27 cellular contexts compared by ENCODE assay signal in the genomic region with DNA sequence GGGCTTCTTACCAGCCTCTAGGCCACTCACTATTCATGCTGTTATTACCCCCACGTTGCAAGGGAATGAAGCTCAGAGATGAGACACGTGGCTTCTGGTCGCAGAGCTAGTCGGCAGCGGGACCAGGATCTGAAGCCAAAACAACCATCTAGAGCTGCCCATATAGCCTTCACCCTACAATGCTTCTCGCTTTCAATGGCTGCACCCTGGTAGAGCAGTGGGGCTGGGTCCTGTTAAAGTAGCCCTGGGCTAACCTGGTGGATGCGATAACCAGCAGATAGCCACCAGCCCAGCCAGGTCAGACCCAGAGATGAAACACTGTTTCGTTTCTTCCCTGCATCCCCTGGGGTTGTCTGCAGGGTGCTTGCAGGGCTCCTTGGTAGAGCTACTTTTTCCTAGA.
"Had no signal": no experiment of that assay in that cellular context is flagged by ENCODE, and none has a peak within 500 bp of the region (broad histone marks: within the 10 kb centered on the region; RNA-seq: fewer than 3 reads in every experiment).

No MANE protein-coding gene starts in this region.

- H3K9me3 ChIP-seq: breast epithelium, esophagus squamous epithelium, right atrium auricular region, SK-N-SH, suprapubic skin, tibial nerve had no signal

- H3K4me2 ChIP-seq: SK-N-SH had no signal

- H3K36me3 ChIP-seq: breast epithelium, esophagus squamous epithelium, right atrium auricular region, suprapubic skin, tibial nerve had no signal

- H3K4me1 Mint-ChIP-seq: activated naive CD4-positive, alpha-beta T cell treated with anti-CD3 and anti-CD28 coated beads, Interleukin-2, amount 10 ng/mL, durations not matched to agents 7 days and 5 days; naive B cell; stimulated activated effector memory CD8-positive, alpha-beta T cell treated with anti-CD3 and anti-CD28 coated beads, Interleukin-12 subunit alpha, Interleukin-12 subunit beta, amount 100 ng/mL, for 72 hours had no signal

- H3K27me3 ChIP-seq: breast epithelium, right atrium auricular region, tibial nerve had no signal

- H3K9ac ChIP-seq: SK-N-SH had no signal

- H3K4me1 ChIP-seq: breast epithelium had no signal

- H3K4me3 Mint-ChIP-seq: activated naive CD4-positive, alpha-beta T cell treated with anti-CD3 and anti-CD28 coated beads, Interleukin-2, amount 10 ng/mL, durations not matched to agents 7 days and 5 days; mesothelial cell of epicardium; stimulated activated effector memory CD8-positive, alpha-beta T cell treated with anti-CD3 and anti-CD28 coated beads, Interleukin-12 subunit alpha, Interleukin-12 subunit beta, amount 100 ng/mL, for 72 hours; T-helper 1 cell treated with Interleukin-12 subunit alpha and Interleukin-12 subunit beta and Interleukin-4 antibody, amounts not matched to agents 30 μg/mL and 1 μg/mL, for 36 hours had no signal

- H3K9me3 Mint-ChIP-seq: activated naive CD4-positive, alpha-beta T cell treated with anti-CD3 and anti-CD28 coated beads, Interleukin-2, amount 10 ng/mL, durations not matched to agents 7 days and 5 days; mesothelial cell of epicardium; naive B cell; stimulated activated effector memory CD8-positive, alpha-beta T cell treated with anti-CD3 and anti-CD28 coated beads, Interleukin-12 subunit alpha, Interleukin-12 subunit beta, amount 100 ng/mL, for 72 hours; T-helper 1 cell treated with Interleukin-12 subunit alpha and Interleukin-12 subunit beta and Interleukin-4 antibody, amounts not matched to agents 30 μg/mL and 1 μg/mL, for 36 hours had no signal

- H3K36me3 Mint-ChIP-seq: activated naive CD4-positive, alpha-beta T cell treated with anti-CD3 and anti-CD28 coated beads, Interleukin-2, amount 10 ng/mL, durations not matched to agents 7 days and 5 days; mesothelial cell of epicardium; naive B cell; stimulated activated effector memory CD8-positive, alpha-beta T cell treated with anti-CD3 and anti-CD28 coated beads, Interleukin-12 subunit alpha, Interleukin-12 subunit beta, amount 100 ng/mL, for 72 hours had no signal

- H3K27ac ChIP-seq: breast epithelium, epithelial cell of prostate, esophagus squamous epithelium, right atrium auricular region, suprapubic skin, VCaP had no signal

- H3K4me3 ChIP-seq: esophagus squamous epithelium, right atrium auricular region, suprapubic skin had no signal

- H3K27ac Mint-ChIP-seq: activated naive CD4-positive, alpha-beta T cell treated with anti-CD3 and anti-CD28 coated beads, Interleukin-2, amount 10 ng/mL, durations not matched to agents 7 days and 5 days; mesothelial cell of epicardium; naive B cell; stimulated activated effector memory CD8-positive, alpha-beta T cell treated with anti-CD3 and anti-CD28 coated beads, Interleukin-12 subunit alpha, Interleukin-12 subunit beta, amount 100 ng/mL, for 72 hours; T-helper 1 cell treated with Interleukin-12 subunit alpha and Interleukin-12 subunit beta and Interleukin-4 antibody, amounts not matched to agents 30 μg/mL and 1 μg/mL, for 36 hours had no signal

- DNase-seq: activated CD4-positive, alpha-beta T cell treated with anti-CD3 and anti-CD28 coated beads for 4 hours; activated CD4-positive, alpha-beta T cell treated with anti-CD3 and anti-CD28 coated beads, Interleukin-2, amount 50 U/mL, for 48 hours; activated CD8-positive, alpha-beta memory T cell treated with anti-CD3 and anti-CD28 coated beads for 24 hours; activated gamma-delta T cell; activated naive CD4-positive, alpha-beta T cell treated with anti-CD3 and anti-CD28 coated beads, Interleukin-2, amount 10 ng/mL, durations not matched to agents 7 days and 5 days; amniotic stem cell; central memory CD4-positive, alpha-beta T cell; dermis blood vessel endothelial cell; effector CD4-positive, alpha-beta T cell; esophagus squamous epithelium; foreskin melanocyte; left ventricle myocardium superior; naive B cell; occipital lobe; SK-N-SH; stimulated activated CD4-positive, alpha-beta T cell treated with anti-CD3 and anti-CD28 coated beads, Interleukin-4, amount 100 ng/mL, for 1 hour; SW 1271; T-helper 9 cell had no signal

- ATAC-seq: left ventricle myocardium superior; stimulated activated effector memory CD8-positive, alpha-beta T cell treated with anti-CD3 and anti-CD28 coated beads, Interleukin-12 subunit alpha, Interleukin-12 subunit beta, amount 100 ng/mL, for 72 hours had no signal
